Comparison of ENCODE assay signal across 1 cellular context in the genomic region with DNA sequence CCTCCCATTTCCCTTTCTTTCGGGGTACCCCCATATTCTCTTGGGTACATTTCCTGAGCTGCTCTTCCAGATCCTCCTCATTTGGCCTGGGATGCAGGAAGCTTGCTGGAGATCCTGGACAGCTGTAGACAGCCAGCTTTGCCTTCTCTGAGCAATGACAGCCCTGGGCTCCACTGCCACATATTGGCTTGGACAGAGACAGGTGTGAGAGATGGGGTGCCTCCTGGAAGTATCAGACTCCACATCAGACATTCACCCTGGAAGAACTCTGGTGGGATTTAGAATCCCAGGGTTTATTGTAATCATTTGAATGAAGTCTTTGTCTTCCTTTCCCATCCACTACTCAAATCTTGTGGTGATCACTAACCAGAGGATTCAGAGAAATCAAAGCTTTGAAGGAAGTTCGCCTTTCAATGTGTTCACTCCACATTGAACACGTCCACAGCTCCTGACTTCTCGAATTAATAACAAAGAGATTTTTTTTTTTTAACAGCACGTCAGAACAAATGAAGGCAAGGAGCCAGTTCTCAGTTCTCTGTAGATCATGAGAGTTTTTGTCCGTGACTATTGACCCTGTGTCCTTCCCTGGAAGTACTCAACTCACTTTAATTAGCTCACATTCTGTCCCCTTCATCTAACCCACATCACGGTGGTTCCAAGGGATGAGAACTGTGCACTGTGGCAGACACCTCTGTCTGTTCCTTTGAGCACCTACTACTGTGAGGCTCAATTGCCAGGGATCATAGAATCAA.
TF ChIP-seq lines count a peak whose summit lies in the region.

No MANE protein-coding gene starts in this region.

TF ChIP-seq in IMR-90, 13 proteins besides CTCF, POLR2A, EP300 and RAD21 (continued from another document):
- no peak for TF ChIP-seq CHD1 (IDR thresholded peaks at IDR 0.05; ENCODE audit: low read depth, low read length)
- no peak for TF ChIP-seq MAFK (IDR thresholded peaks at IDR 0.05; ENCODE audit: low read depth, low read length)
- TF ChIP-seq, protein P1, sequence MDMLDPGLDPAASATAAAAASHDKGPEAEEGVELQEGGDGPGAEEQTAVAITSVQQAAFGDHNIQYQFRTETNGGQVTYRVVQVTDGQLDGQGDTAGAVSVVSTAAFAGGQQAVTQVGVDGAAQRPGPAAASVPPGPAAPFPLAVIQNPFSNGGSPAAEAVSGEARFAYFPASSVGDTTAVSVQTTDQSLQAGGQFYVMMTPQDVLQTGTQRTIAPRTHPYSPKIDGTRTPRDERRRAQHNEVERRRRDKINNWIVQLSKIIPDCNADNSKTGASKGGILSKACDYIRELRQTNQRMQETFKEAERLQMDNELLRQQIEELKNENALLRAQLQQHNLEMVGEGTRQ (IDR thresholded peaks at IDR 0.05; ENCODE audit: low read depth, low read length), result no peak
- no peak for TF ChIP-seq RCOR1 (IDR thresholded peaks at IDR 0.05; ENCODE audit: insufficient replicate concordance, low read length)
- TF ChIP-seq BHLHE40 (IDR thresholded peaks at IDR 0.05; ENCODE audit: low read depth, low read length), result no peak
- TF ChIP-seq CEBPB (IDR thresholded peaks at IDR 0.05; ENCODE audit: low read depth, low read length), result no peak
- TF ChIP-seq RFX5 (IDR thresholded peaks at IDR 0.05; ENCODE audit: low read depth, low read length), result no peak
- no peak for TF ChIP-seq FOS (IDR thresholded peaks at IDR 0.05; ENCODE audit: low read depth, low read length)
TF ChIP-seq in IMR-90: peak in this region for 0.
